In genomic region chr9:33742519-33742918, GRCh38 we compare ENCODE assay signal across 20 cellular contexts. TPM values are rescaled to one million over a fixed set of nuclear protein-coding genes. Genes with fewer than 3 reads are reported as not detected.
DNase-seq lines count a peak whose midpoint lies in the region; ATAC-seq lines count a peak whose summit lies in the region.
"Had no signal": no experiment of that assay in that cellular context is flagged by ENCODE, and none has a peak within 500 bp of the region (broad histone marks: within the 10 kb centered on the region; RNA-seq: fewer than 3 reads in every experiment).

No MANE protein-coding gene starts in this region.

- DNase-seq in DMS53 (lab: John Stamatoyannopoulos, UW) (peak; percentile 31), DMS53 treated with DMSO at 0.1 percent for 48 hours (lab: John Stamatoyannopoulos, UW; ENCODE audit: unreplicated experiment) (no peak), HuH-7 (ENCODE audit: low spot score) (peak; percentile 29), SW480 (ENCODE audit: low spot score) (peak; percentile 14), left lobe of liver (ENCODE audit: low spot score) (no peak), C1 segment of cervical spinal cord (lab: John Stamatoyannopoulos, UW) (no peak)
- DNase-seq: 8988T; activated CD4-positive, alpha-beta T cell treated with anti-CD3 and anti-CD28 coated beads, Interleukin-2, amount 50 U/mL, for 1 hour; activated T-cell treated with anti-CD3 and anti-CD28 coated beads, Interleukin-2, amount 50 U/mL, for 48 hours; CD8-positive, alpha-beta memory T cell; cerebellar nuclear complex; islet precursor cell; NCI-H1436; NCI-H510A; stimulated activated naive CD4-positive, alpha-beta T cell had no signal

- ATAC-seq in left lobe of liver, result peak; percentile 46
- ATAC-seq in GM21529 (IDR thresholded peaks at IDR 0.05; ENCODE audit: unreplicated experiment), result no peak
- no peak for ATAC-seq in HG03342 (IDR thresholded peaks at IDR 0.05; ENCODE audit: unreplicated experiment)

RNA-seq across cellular contexts. Expression of gene PRSS3, which starts 52.8 kb away (rescaled TPM):
- 5.3 TPM for total RNA-seq in left lobe of liver
- total RNA-seq: mononuclear cell, osteocyte, urinary bladder had no signal

Comparison
In these comparisons a context has a peak if more than half of its experiments do, and no peak if none do; other contexts are left out.
1. DNase-seq: peak in DMS53 (single experiment), HuH-7 (single experiment) and SW480 (single experiment); none in DMS53 treated with DMSO at 0.1 percent for 48 hours (single experiment), left lobe of liver (single experiment) and C1 segment of cervical spinal cord (0 of 14).